ENCODE assay signal across 21 cellular contexts in the genomic region with DNA sequence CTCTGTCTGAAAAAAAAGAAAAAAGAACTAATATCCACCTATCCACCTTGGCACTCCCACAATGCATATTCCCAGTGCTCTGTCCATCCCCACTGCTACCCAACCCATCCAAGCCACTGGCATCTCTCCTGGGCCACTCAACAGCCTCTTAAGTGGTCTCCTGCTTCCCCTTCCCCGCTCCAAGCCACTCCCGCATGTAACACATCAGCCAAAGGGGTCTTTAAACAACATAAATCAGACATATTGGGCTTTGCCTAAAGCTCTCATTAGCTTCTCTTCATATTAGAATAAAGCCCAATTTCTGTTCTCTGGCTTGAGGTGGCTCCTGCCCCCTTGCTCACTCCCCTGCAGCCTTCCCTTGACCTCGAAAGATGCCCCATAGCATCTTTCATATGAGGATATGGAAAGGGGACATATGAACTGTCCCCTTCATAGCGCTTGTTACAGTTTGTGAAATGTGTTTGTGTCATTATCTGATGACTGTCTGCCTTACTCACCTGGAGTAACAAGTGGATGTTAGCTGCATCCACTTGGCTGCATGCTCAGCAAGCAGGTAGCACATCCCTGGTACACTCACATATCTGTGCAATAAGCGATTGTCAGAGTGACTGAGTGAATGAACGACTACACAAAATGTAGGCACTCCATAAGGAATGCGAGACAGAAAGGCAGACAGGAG. TPM values are rescaled to one million over a fixed set of nuclear protein-coding genes. Genes with fewer than 3 reads are reported as not detected.
DNase-seq lines count a peak whose midpoint lies in the region; ATAC-seq and TF ChIP-seq lines count a peak whose summit lies in the region.
"Had no signal": no experiment of that assay in that cellular context is flagged by ENCODE, and none has a peak within 500 bp of the region (broad histone marks: within the 10 kb centered on the region; RNA-seq: fewer than 3 reads in every experiment).

No MANE protein-coding gene starts in this region.

- H3K27ac Mint-ChIP-seq in T-helper 2 cell treated with Interferon-gamma antibody and Interleukin-4, amounts not matched to agents 5 μg/mL and 100 μg/mL, for 36 hours, result no peak overlapping the region
- H3K27ac Mint-ChIP-seq in brain, result peak overlapping the region in 2 of 5 experiments; percentile 20 to 48
- H3K27ac Mint-ChIP-seq in neural crest cell (ENCODE audit: unreplicated experiment), result no peak overlapping the region

- H3K27me3 Mint-ChIP-seq in T-helper 2 cell treated with Interferon-gamma antibody and Interleukin-4, amounts not matched to agents 5 μg/mL and 100 μg/mL, for 36 hours (ENCODE audit: low read depth), result peaks cover 2% of the 10 kb centered on the region
- H3K27me3 Mint-ChIP-seq in brain (peaks cover 8% of the 10 kb centered on the region), neural crest cell (ENCODE audit: low read depth) (peaks cover 12% of the 10 kb centered on the region)

- H3K4me3 ChIP-seq in Panc1 (ENCODE audit: low read depth in 2 of 2, low read length in 2 of 2) (no peak overlapping the region), esophagus squamous epithelium (no peak overlapping the region)
- H3K4me3 ChIP-seq: esophagus muscularis mucosa, lung, transverse colon had no signal

- H3K4me1 ChIP-seq in Panc1 (ENCODE audit: control insufficient read depth, insufficient read depth, low read length) (peaks cover 14% of the 10 kb centered on the region), esophagus squamous epithelium (peaks cover 5 to 40% (median 27%) of the 10 kb centered on the region in 3 donors)

- DNase-seq in T-helper 2 cell treated with Interferon-gamma antibody and Interleukin-4, amounts not matched to agents 5 μg/mL and 100 μg/mL, for 36 hours (ENCODE audit: low spot score), result no peak
- DNase-seq in T-helper 2 cell, result no peak
- DNase-seq in Panc1 (ENCODE audit: low read depth, low spot score), result no peak
- DNase-seq in neural crest cell (ENCODE audit: low read depth, low spot score), result no peak
- DNase-seq in esophagus squamous epithelium (lab: John Stamatoyannopoulos, UW), result no peak
- DNase-seq in SHP77 (lab: John Stamatoyannopoulos, UW), result no peak
- DNase-seq: activated CD8-positive, alpha-beta memory T cell treated with anti-CD3 and anti-CD28 coated beads for 24 hours; activated gamma-delta T cell treated with Interleukin-2 at 50 U/mL for 16 hours; Kasumi-1; NCI-H1105 treated with DMSO at 0.1 percent for 48 hours; NCI-H748 treated with DMSO at 0.1 percent for 48 hours; PC-9; transverse colon had no signal

- H3K36me3 Mint-ChIP-seq in T-helper 2 cell treated with Interferon-gamma antibody and Interleukin-4, amounts not matched to agents 5 μg/mL and 100 μg/mL, for 36 hours (ENCODE audit: low read depth), result peaks cover 13% of the 10 kb centered on the region
- H3K36me3 Mint-ChIP-seq in brain (peaks cover 10% of the 10 kb centered on the region), neural crest cell (ENCODE audit: low read depth) (peaks cover 3% of the 10 kb centered on the region)

- CTCF ChIA-PET in Panc1 (lab: Charles Lee), result interaction anchor here (0.5 to 1.9 kb wide), 5 partner anchors 153 to 320 kb away, joined by 3 to 8 read pairs (median 3); no protein-coding TSS in a partner anchor

- H3K9me3 ChIP-seq in Panc1 (ENCODE audit: control insufficient read depth, insufficient read depth, low read depth, low read length) (no peaks in the 10 kb centered on the region), esophagus squamous epithelium (no peaks in the 10 kb centered on the region)
- H3K9me3 ChIP-seq: BLaER1 treated with 17β-estradiol and CSF1 and Interleukin-3, amounts not matched to agents 10 nM and 100 nM; esophagus muscularis mucosa; transverse colon had no signal

- no peaks in the 10 kb centered on the region for H3K9me3 Mint-ChIP-seq in T-helper 2 cell treated with Interferon-gamma antibody and Interleukin-4, amounts not matched to agents 5 μg/mL and 100 μg/mL, for 36 hours
- H3K9me3 Mint-ChIP-seq in brain (peaks cover 0 to 6% (median 0%) of the 10 kb centered on the region in 5 experiments), neural crest cell (no peaks in the 10 kb centered on the region)
- H3K9me3 Mint-ChIP-seq: stimulated activated effector memory CD8-positive, alpha-beta T cell treated with anti-CD3 and anti-CD28 coated beads, Interleukin-12 subunit alpha, Interleukin-12 subunit beta, amount 100 ng/mL, for 72 hours had no signal

- peak overlapping the region; percentile 3 for H3K4me3 Mint-ChIP-seq in T-helper 2 cell treated with Interferon-gamma antibody and Interleukin-4, amounts not matched to agents 5 μg/mL and 100 μg/mL, for 36 hours
- H3K4me3 Mint-ChIP-seq in brain, result peak overlapping the region; percentile 61 to 82 (median 67)
- H3K4me3 Mint-ChIP-seq in neural crest cell, result peak overlapping the region; percentile 80

- WGBS in esophagus squamous epithelium, 2 donors, result 78 to 89% methylated on average over 7 of the region's 7 CpGs

- in situ Hi-C loops in Panc1 (cut with HindIII; ENCODE audit: low pct_unique_long_range_greater_than_20kb, low sequenced_read_pairs), result no loop called here

- intact Hi-C loops in Panc1 (cut with micrococcal nuclease; ENCODE audit: unreplicated experiment), result loop anchor here (2.0 to 10.0 kb wide), 2 partner anchors 66 to 156 kb away; partner anchors contain the start of gene KIAA0232
- intact Hi-C loops in esophagus squamous epithelium (cut with DNase I), result no loop called here

- TF ChIP-seq CTCF in Panc1 (IDR thresholded peaks at IDR 0.05) (no peak), brain (conservative IDR thresholded peaks at IDR 0.05) (no peak), neural crest cell (conservative IDR thresholded peaks at IDR 0.05) (no peak), esophagus squamous epithelium (IDR thresholded peaks at IDR 0.05) (no peak)

- H3K36me3 ChIP-seq in Panc1 (ENCODE audit: control insufficient read depth, insufficient read depth, low read length) (no peaks in the 10 kb centered on the region), esophagus squamous epithelium (peaks cover 0 to 4% (median 0%) of the 10 kb centered on the region in 3 donors)
- H3K36me3 ChIP-seq: BLaER1 treated with 17β-estradiol and CSF1 and Interleukin-3, amounts not matched to agents 10 nM and 100 nM; esophagus muscularis mucosa; transverse colon had no signal

- no peaks in the 10 kb centered on the region for H3K27me3 ChIP-seq in Panc1 (ENCODE audit: control insufficient read depth, insufficient read depth, low read length)
- H3K27me3 ChIP-seq in esophagus squamous epithelium, result no peaks in the 10 kb centered on the region
- H3K27me3 ChIP-seq: BLaER1 treated with 17β-estradiol and CSF1 and Interleukin-3, amounts not matched to agents 10 nM and 100 nM; esophagus muscularis mucosa; transverse colon had no signal

- 0 out of 2 replicates have a peak overlapping the region, but pooled peaks have one; percentile 23 for H3K27ac ChIP-seq in Panc1 (ENCODE audit: low read length)
- no peak overlapping the region for H3K27ac ChIP-seq in esophagus squamous epithelium
- H3K27ac ChIP-seq: transverse colon had no signal

- BruUV-seq in Panc1 (replicated peaks; lab: Mats Ljungman, UMichigan), result no TSS peak

- TF ChIP-seq POLR2A in esophagus squamous epithelium (IDR thresholded peaks at IDR 0.05), result no peak

- ATAC-seq in Panc1 (0 out of 2 replicates have a peak, but pooled peaks have one; percentile 26), GM18907 (IDR thresholded peaks at IDR 0.05; ENCODE audit: unreplicated experiment) (no peak)
- ATAC-seq: stimulated activated effector memory CD8-positive, alpha-beta T cell treated with anti-CD3 and anti-CD28 coated beads, Interleukin-12 subunit alpha, Interleukin-12 subunit beta, amount 100 ng/mL, for 72 hours had no signal

- peaks cover 28% of the 10 kb centered on the region for H3K4me1 Mint-ChIP-seq in T-helper 2 cell treated with Interferon-gamma antibody and Interleukin-4, amounts not matched to agents 5 μg/mL and 100 μg/mL, for 36 hours (ENCODE audit: low read depth)
- H3K4me1 Mint-ChIP-seq in brain (peaks cover 46% of the 10 kb centered on the region), neural crest cell (peaks cover 27% of the 10 kb centered on the region)

- POLR2A ChIA-PET in Panc1 (lab: Charles Lee), result interaction anchor here (0.5 kb wide), 1 partner anchor 128 kb away, joined by 5 read pairs; no protein-coding TSS in a partner anchor

RNA-seq across cellular contexts. Expression of gene BLOC1S4, which starts 3.1 kb away (rescaled TPM):
- total RNA-seq in Panc1 (2021; ENCODE audit: unreplicated experiment), result 10.7 TPM
- polyA plus RNA-seq in Panc1 (2012; ENCODE audit: insufficient read length), result 15.2 TPM
- 11.0 TPM for polyA plus RNA-seq in brain (ENCODE audit: insufficient read depth, low read depth, low replicate concordance)
- total RNA-seq in neural crest cell, result 23.8 and 25.1 TPM in 2 replicates
- 10 to 100 TPM; 12.4 to 19.6 (median 14.3) TPM for total RNA-seq in esophagus squamous epithelium

RNA-seq across cellular contexts. Expression of gene MRFAP1L1, which starts 9.4 kb away (rescaled TPM):
- total RNA-seq in Panc1 (2021; ENCODE audit: unreplicated experiment) (29.5 TPM), neural crest cell (70.4 and 74.0 TPM in 2 replicates), esophagus squamous epithelium (10 to 100 TPM; 29.5 to 63.5 (median 48.2) TPM)
- polyA plus RNA-seq in Panc1 (2012; ENCODE audit: insufficient read length), result 25.8 TPM
- polyA plus RNA-seq in brain (ENCODE audit: insufficient read depth, low read depth, low replicate concordance), result 83.7 TPM

RNA-seq across cellular contexts. Expression of gene S100P, which starts 25.4 kb away (rescaled TPM):
- total RNA-seq in Panc1 (2021; ENCODE audit: unreplicated experiment) (2.3 TPM), neural crest cell (not detected in 2 replicates), esophagus squamous epithelium (10 to 100 TPM; 15.8 to 65.8 (median 51.8) TPM)
- 0.88 TPM for polyA plus RNA-seq in Panc1 (2012; ENCODE audit: insufficient read length)
- polyA plus RNA-seq in brain (ENCODE audit: insufficient read depth, low read depth, low replicate concordance), result 0.85 TPM
- total RNA-seq: renal cortical epithelial cell had no signal
- polyA plus RNA-seq: neural cell had no signal

Comparison
In these comparisons a context has a peak if more than half of its experiments do, and no peak if none do; other contexts are left out.
1. H3K4me3 Mint-ChIP-seq: peak in every context shown above with its lines; median percentile 80 in neural crest cell; 67 in brain; 3 in T-helper 2 cell treated with Interferon-gamma antibody and Interleukin-4, amounts not matched to agents 5 μg/mL and 100 μg/mL, for 36 hours.